Comparison of ENCODE assay signal across 1 cellular context in the genomic region with DNA sequence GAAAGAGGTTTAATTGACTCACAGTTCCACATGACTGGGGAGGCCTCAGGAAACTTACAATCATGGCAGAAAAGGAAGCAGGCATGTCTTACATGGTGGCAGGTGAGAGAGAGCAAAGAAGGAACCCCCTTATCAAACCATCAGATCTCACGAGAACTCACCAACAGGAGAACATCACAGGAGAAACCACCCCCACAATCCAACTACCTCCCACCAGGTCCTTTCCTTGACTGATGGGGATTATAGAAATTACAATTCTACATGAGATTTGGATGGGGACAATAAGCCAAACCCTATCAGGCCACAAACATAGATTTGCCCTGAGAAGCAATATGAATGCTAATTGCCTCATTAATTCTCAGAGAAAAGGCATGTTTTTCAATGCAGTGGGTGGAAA.
TF ChIP-seq lines count a peak whose summit lies in the region.

No MANE protein-coding gene starts in this region.

TF ChIP-seq in WTC11, 78 proteins besides CTCF, POLR2A, EP300 and RAD21 (continued from another document):
- TF ChIP-seq, protein P1, sequence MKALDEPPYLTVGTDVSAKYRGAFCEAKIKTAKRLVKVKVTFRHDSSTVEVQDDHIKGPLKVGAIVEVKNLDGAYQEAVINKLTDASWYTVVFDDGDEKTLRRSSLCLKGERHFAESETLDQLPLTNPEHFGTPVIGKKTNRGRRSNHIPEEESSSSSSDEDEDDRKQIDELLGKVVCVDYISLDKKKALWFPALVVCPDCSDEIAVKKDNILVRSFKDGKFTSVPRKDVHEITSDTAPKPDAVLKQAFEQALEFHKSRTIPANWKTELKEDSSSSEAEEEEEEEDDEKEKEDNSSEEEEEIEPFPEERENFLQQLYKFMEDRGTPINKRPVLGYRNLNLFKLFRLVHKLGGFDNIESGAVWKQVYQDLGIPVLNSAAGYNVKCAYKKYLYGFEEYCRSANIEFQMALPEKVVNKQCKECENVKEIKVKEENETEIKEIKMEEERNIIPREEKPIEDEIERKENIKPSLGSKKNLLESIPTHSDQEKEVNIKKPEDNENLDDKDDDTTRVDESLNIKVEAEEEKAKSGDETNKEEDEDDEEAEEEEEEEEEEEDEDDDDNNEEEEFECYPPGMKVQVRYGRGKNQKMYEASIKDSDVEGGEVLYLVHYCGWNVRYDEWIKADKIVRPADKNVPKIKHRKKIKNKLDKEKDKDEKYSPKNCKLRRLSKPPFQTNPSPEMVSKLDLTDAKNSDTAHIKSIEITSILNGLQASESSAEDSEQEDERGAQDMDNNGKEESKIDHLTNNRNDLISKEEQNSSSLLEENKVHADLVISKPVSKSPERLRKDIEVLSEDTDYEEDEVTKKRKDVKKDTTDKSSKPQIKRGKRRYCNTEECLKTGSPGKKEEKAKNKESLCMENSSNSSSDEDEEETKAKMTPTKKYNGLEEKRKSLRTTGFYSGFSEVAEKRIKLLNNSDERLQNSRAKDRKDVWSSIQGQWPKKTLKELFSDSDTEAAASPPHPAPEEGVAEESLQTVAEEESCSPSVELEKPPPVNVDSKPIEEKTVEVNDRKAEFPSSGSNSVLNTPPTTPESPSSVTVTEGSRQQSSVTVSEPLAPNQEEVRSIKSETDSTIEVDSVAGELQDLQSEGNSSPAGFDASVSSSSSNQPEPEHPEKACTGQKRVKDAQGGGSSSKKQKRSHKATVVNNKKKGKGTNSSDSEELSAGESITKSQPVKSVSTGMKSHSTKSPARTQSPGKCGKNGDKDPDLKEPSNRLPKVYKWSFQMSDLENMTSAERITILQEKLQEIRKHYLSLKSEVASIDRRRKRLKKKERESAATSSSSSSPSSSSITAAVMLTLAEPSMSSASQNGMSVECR (CRISPR knock-in tag; IDR thresholded peaks at IDR 0.05; ENCODE audit: borderline replicate concordance): no peak
- TF ChIP-seq, protein P2, sequence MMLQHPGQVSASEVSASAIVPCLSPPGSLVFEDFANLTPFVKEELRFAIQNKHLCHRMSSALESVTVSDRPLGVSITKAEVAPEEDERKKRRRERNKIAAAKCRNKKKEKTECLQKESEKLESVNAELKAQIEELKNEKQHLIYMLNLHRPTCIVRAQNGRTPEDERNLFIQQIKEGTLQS (CRISPR knock-in tag; conservative IDR thresholded peaks at IDR 0.05): no peak
- TF ChIP-seq NFATC4 (CRISPR knock-in tag; IDR thresholded peaks at IDR 0.05) (no peak), TCF7 (CRISPR knock-in tag; IDR thresholded peaks at IDR 0.05; ENCODE audit: low read depth) (no peak), GTF2I (CRISPR knock-in tag; conservative IDR thresholded peaks at IDR 0.05) (no peak), ZNF121 (CRISPR knock-in tag; IDR thresholded peaks at IDR 0.05) (no peak), KAT7 (CRISPR knock-in tag; IDR thresholded peaks at IDR 0.05; ENCODE audit: borderline replicate concordance) (no peak), HMGA2 (CRISPR knock-in tag; IDR thresholded peaks at IDR 0.05) (no peak)
- TF ChIP-seq, protein P3, sequence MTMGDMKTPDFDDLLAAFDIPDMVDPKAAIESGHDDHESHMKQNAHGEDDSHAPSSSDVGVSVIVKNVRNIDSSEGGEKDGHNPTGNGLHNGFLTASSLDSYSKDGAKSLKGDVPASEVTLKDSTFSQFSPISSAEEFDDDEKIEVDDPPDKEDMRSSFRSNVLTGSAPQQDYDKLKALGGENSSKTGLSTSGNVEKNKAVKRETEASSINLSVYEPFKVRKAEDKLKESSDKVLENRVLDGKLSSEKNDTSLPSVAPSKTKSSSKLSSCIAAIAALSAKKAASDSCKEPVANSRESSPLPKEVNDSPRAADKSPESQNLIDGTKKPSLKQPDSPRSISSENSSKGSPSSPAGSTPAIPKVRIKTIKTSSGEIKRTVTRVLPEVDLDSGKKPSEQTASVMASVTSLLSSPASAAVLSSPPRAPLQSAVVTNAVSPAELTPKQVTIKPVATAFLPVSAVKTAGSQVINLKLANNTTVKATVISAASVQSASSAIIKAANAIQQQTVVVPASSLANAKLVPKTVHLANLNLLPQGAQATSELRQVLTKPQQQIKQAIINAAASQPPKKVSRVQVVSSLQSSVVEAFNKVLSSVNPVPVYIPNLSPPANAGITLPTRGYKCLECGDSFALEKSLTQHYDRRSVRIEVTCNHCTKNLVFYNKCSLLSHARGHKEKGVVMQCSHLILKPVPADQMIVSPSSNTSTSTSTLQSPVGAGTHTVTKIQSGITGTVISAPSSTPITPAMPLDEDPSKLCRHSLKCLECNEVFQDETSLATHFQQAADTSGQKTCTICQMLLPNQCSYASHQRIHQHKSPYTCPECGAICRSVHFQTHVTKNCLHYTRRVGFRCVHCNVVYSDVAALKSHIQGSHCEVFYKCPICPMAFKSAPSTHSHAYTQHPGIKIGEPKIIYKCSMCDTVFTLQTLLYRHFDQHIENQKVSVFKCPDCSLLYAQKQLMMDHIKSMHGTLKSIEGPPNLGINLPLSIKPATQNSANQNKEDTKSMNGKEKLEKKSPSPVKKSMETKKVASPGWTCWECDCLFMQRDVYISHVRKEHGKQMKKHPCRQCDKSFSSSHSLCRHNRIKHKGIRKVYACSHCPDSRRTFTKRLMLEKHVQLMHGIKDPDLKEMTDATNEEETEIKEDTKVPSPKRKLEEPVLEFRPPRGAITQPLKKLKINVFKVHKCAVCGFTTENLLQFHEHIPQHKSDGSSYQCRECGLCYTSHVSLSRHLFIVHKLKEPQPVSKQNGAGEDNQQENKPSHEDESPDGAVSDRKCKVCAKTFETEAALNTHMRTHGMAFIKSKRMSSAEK (CRISPR knock-in tag; IDR thresholded peaks at IDR 0.05; ENCODE audit: borderline replicate concordance): no peak
